In the genomic region with DNA sequence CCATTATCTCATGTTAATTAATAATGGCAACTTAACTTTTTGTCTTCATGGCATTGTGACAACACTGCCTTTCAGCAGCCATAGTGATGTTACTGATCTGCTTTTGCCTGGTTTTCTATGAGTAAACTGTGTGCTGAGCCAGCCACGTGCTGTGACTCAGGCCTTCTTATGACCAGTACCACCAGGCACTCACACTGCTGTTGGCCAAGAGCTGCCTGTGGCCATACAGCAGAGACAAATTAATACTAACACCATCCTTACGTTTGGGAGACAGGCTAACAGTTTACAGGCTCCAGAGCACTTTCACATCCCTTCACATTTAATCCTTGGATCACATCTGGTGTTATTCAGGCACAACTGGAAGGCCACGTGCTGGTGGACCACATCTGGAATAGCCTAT, we compare ENCODE assay signal across 12 cellular contexts.
DNase-seq lines count a peak whose midpoint lies in the region; ATAC-seq and TF ChIP-seq lines count a peak whose summit lies in the region.
"Had no signal": no experiment of that assay in that cellular context is flagged by ENCODE, and none has a peak within 500 bp of the region (broad histone marks: within the 10 kb centered on the region; RNA-seq: fewer than 3 reads in every experiment).

No MANE protein-coding gene starts in this region.

- H3K27ac Mint-ChIP-seq in chondrocyte (ENCODE audit: unreplicated experiment), result peak overlapping the region; percentile 43

- H3K27ac ChIP-seq in tibial nerve (no peak overlapping the region), right cardiac atrium (ENCODE audit: low read length) (no peak overlapping the region)
- H3K27ac ChIP-seq: heart right ventricle had no signal

- DNase-seq in AG08396 (ENCODE audit: low spot score) (peak; percentile 78), M059J (ENCODE audit: low read depth) (peak; percentile 63), chondrocyte (ENCODE audit: low spot score) (no peak), lower leg skin (ENCODE audit: low spot score in 2 of 2) (peak; percentile 52 to 91), tibial nerve (ENCODE audit: low spot score in 2 of 2) (no peak), right cardiac atrium (no peak), NCI-H748 (lab: John Stamatoyannopoulos, UW; ENCODE audit: unreplicated experiment) (no peak), Ammon's horn (ENCODE audit: low spot score) (no peak)
- DNase-seq: activated T-cell treated with anti-CD3 and anti-CD28 coated beads, Interleukin-2, amount 50 U/mL, for 1 hour; caudate nucleus; heart right ventricle; NCI-H1694 had no signal

- H3K36me3 Mint-ChIP-seq in chondrocyte (ENCODE audit: low read depth), result peaks cover 4% of the 10 kb centered on the region

- H3K4me1 ChIP-seq in tibial nerve, result peaks cover 0 to 10% (median 0%) of the 10 kb centered on the region in 4 donors
- no peaks in the 10 kb centered on the region for H3K4me1 ChIP-seq in right cardiac atrium (ENCODE audit: control insufficient read depth, insufficient read depth, low read length)

- no peak for TF ChIP-seq POLR2A in lower leg skin (IDR thresholded peaks at IDR 0.05)
- TF ChIP-seq POLR2A in tibial nerve (IDR thresholded peaks at IDR 0.05), result no peak

- H3K4me3 ChIP-seq in lower leg skin (ENCODE audit: low read depth, poor library complexity, severe bottlenecking) (no peak overlapping the region), tibial nerve (no peak overlapping the region), right cardiac atrium (ENCODE audit: low read length) (no peak overlapping the region)
- H3K4me3 ChIP-seq: heart right ventricle had no signal

- H3K27me3 ChIP-seq in tibial nerve, result no peaks in the 10 kb centered on the region
- no peaks in the 10 kb centered on the region for H3K27me3 ChIP-seq in right cardiac atrium (ENCODE audit: control insufficient read depth, insufficient read depth)
- H3K27me3 ChIP-seq: heart right ventricle had no signal

- H3K9me3 ChIP-seq in tibial nerve (no peaks in the 10 kb centered on the region), right cardiac atrium (ENCODE audit: control insufficient read depth, low read length) (no peaks in the 10 kb centered on the region)

- H3K4me3 Mint-ChIP-seq in chondrocyte (ENCODE audit: unreplicated experiment), result no peak overlapping the region

- H3K36me3 ChIP-seq in tibial nerve, result peaks cover 0 to 5% (median 0%) of the 10 kb centered on the region in 3 donors
- H3K36me3 ChIP-seq: heart right ventricle had no signal

- peaks cover 32% of the 10 kb centered on the region for H3K4me1 Mint-ChIP-seq in chondrocyte (ENCODE audit: low read depth)

- TF ChIP-seq CTCF in chondrocyte (IDR thresholded peaks at IDR 0.05) (no peak), lower leg skin (IDR thresholded peaks at IDR 0.05) (no peak), tibial nerve (IDR thresholded peaks at IDR 0.05) (no peak)

- intact Hi-C loops in lower leg skin (cut with DNase I; ENCODE audit: low total_unique reads), result no loop called here
- intact Hi-C loops in right cardiac atrium (cut with DNase I), result no loop called here

- no peak for TF ChIP-seq EP300 in tibial nerve (IDR thresholded peaks at IDR 0.05)

- no peak for ATAC-seq in right cardiac atrium

- WGBS in lower leg skin, 2 donors, result 60 to 67% methylated on average over 3 of the region's 3 CpGs
- WGBS in tibial nerve, 2 donors, result 69 to 80% methylated on average over 3 of the region's 3 CpGs
- WGBS in right cardiac atrium, result 76% methylated on average over 3 of the region's 3 CpGs

- H3K27me3 Mint-ChIP-seq in chondrocyte (ENCODE audit: low read depth), result no peaks in the 10 kb centered on the region

- no peaks in the 10 kb centered on the region for H3K9me3 Mint-ChIP-seq in chondrocyte (ENCODE audit: low read depth)

Comparison
In these comparisons a context has a peak if more than half of its experiments do, and no peak if none do; other contexts are left out.
1. DNase-seq: peak in AG08396 (single experiment), M059J (single experiment) and lower leg skin (2 of 2); none in chondrocyte (single experiment), tibial nerve (0 of 2), right cardiac atrium (0 of 3), NCI-H748 (single experiment) and Ammon's horn (single experiment).